ENCODE assay signal across 20 cellular contexts in genomic region chr15:36175781-36176211, GRCh38.
A peak's percentile ranks its signal among the peaks of the same experiment; 100 is the strongest.
DNase-seq lines count a peak whose midpoint lies in the region; ATAC-seq and TF ChIP-seq lines count a peak whose summit lies in the region.
"Had no signal": no experiment of that assay in that cellular context is flagged by ENCODE, and none has a peak within 500 bp of the region (broad histone marks: within the 10 kb centered on the region; RNA-seq: fewer than 3 reads in every experiment).

No MANE protein-coding gene starts in this region.

- no peak overlapping the region for H2BK120ac ChIP-seq in mesenchymal stem cell (ENCODE audit: low read depth, low read length)

- no peak for TF ChIP-seq CTCF in lower lobe of right lung (IDR thresholded peaks at IDR 0.05)
- TF ChIP-seq CTCF in MCF 10A (IDR thresholded peaks at IDR 0.05; ENCODE audit: unreplicated experiment): no peak

- no TSS peak for BruUV-seq in MCF 10A (replicated peaks; lab: Mats Ljungman, UMichigan)

- no peak overlapping the region for H3K4me2 ChIP-seq in mesenchymal stem cell (ENCODE audit: low read length, poor library complexity, severe bottlenecking)

- H3K9me3 ChIP-seq in mesenchymal stem cell (ENCODE audit: control insufficient read depth, low read length) (no peaks in the 10 kb centered on the region), lower lobe of right lung (no peaks in the 10 kb centered on the region)
- H3K9me3 ChIP-seq: mucosa of descending colon, stomach had no signal

- H3K27me3 ChIP-seq in mesenchymal stem cell (ENCODE audit: control insufficient read depth in 1 of 2, insufficient read depth in 1 of 2, low read length in 2 of 2) (no peaks in the 10 kb centered on the region), lower lobe of right lung (ENCODE audit: low read depth) (no peaks in the 10 kb centered on the region)
- H3K27me3 ChIP-seq: stomach had no signal

- H4K91ac ChIP-seq in mesenchymal stem cell (ENCODE audit: low read length): no peak overlapping the region

- H3K27ac ChIP-seq in cingulate gyrus (ENCODE audit: low read depth, low read length): peak overlapping the region; percentile 92
- no peak overlapping the region for H3K27ac ChIP-seq in mesenchymal stem cell (ENCODE audit: low read length, poor library complexity, severe bottlenecking)
- H3K27ac ChIP-seq in substantia nigra (ENCODE audit: low read depth, low read length, poor library complexity, severe bottlenecking): peak overlapping the region; percentile 82
- no peak overlapping the region for H3K27ac ChIP-seq in lower lobe of right lung
- H3K27ac ChIP-seq: epithelial cell of prostate, HL-60 had no signal

- peaks cover 6% of the 10 kb centered on the region for H3K9me3 Mint-ChIP-seq in MCF 10A (ENCODE audit: unreplicated experiment)
- H3K9me3 Mint-ChIP-seq: activated CD4-positive, alpha-beta T cell treated with anti-CD3 and anti-CD28 coated beads, Interleukin-2, amount 10 ng/mL, durations not matched to agents 7 days and 5 days; activated T-helper 17 cell treated with anti-CD3 and anti-CD28 coated beads, Interleukin-2, amount 50 U/mL, for 72 hours had no signal

- no peaks in the 10 kb centered on the region for H3K36me3 Mint-ChIP-seq in MCF 10A (ENCODE audit: insufficient read depth, unreplicated experiment)

- H3K36me3 ChIP-seq in mesenchymal stem cell (ENCODE audit: control insufficient read depth in 1 of 2, insufficient read depth in 2 of 2, low read depth in 1 of 2, low read length in 2 of 2) (no peaks in the 10 kb centered on the region), lower lobe of right lung (no peaks in the 10 kb centered on the region)
- H3K36me3 ChIP-seq: stomach had no signal

- DNase-seq in mesenchymal stem cell (no peak), substantia nigra (lab: John Stamatoyannopoulos, UW) (peak in 38 of 49 donors; percentile 2 to 71 (median 27)), lower lobe of right lung (no peak), MCF 10A (ENCODE audit: unreplicated experiment) (no peak)
- DNase-seq: activated CD4-positive, alpha-beta T cell treated with anti-CD3 and anti-CD28 coated beads, Interleukin-2, amount 10 ng/mL, durations not matched to agents 7 days and 5 days; AML-193; COR-L47; foreskin melanocyte; mucosa of descending colon; NCI-H1417 treated with DMSO at 0.1 percent for 48 hours; NCI-H526; retina; stimulated activated CD4-positive, alpha-beta T cell treated with anti-CD3 and anti-CD28 coated beads, Interleukin-4, amount 100 ng/mL, for 4 hours; stomach had no signal

- no peak overlapping the region for H2BK5ac ChIP-seq in mesenchymal stem cell (ENCODE audit: low read depth, low read length, poor library complexity, severe bottlenecking)

- H3K14ac ChIP-seq in mesenchymal stem cell (ENCODE audit: low read length in 2 of 2): no peak overlapping the region

- H3K4me1 Mint-ChIP-seq in MCF 10A (ENCODE audit: insufficient read depth, unreplicated experiment): no peaks in the 10 kb centered on the region
- H3K4me1 Mint-ChIP-seq: activated CD4-positive, alpha-beta T cell treated with anti-CD3 and anti-CD28 coated beads, Interleukin-2, amount 10 ng/mL, durations not matched to agents 7 days and 5 days; activated T-helper 17 cell treated with anti-CD3 and anti-CD28 coated beads, Interleukin-2, amount 50 U/mL, for 72 hours had no signal

- H3K4me1 ChIP-seq in mesenchymal stem cell (ENCODE audit: control insufficient read depth, insufficient read depth, low read depth, low read length) (no peaks in the 10 kb centered on the region), lower lobe of right lung (peaks cover 22% of the 10 kb centered on the region)

- no peak overlapping the region for H3K4ac ChIP-seq in mesenchymal stem cell (ENCODE audit: low read depth in 1 of 2, low read length in 2 of 2)

- H3K4me3 ChIP-seq in mesenchymal stem cell (ENCODE audit: insufficient read depth in 1 of 2, low read depth in 1 of 2, low read length in 2 of 2): no peak overlapping the region
- H3K4me3 ChIP-seq in lower lobe of right lung: no peak overlapping the region
- H3K4me3 ChIP-seq: mucosa of descending colon, stomach had no signal

- peak overlapping the region in 1 of 2 experiments; percentile 42 for H2BK12ac ChIP-seq in mesenchymal stem cell (ENCODE audit: low read length in 2 of 2)

- POLR2A ChIA-PET in MCF 10A (lab: Yijun Ruan, JAX): no interaction called here

- H3K79me1 ChIP-seq in mesenchymal stem cell (replicated peaks; ENCODE audit: low read length, poor library complexity, severe bottlenecking): no peaks in the 10 kb centered on the region

- H3K23ac ChIP-seq in mesenchymal stem cell (ENCODE audit: low read length in 2 of 2): no peak overlapping the region

- H2AK5ac ChIP-seq in mesenchymal stem cell (ENCODE audit: low read length, severe bottlenecking): no peak overlapping the region

- no peak overlapping the region for H2BK15ac ChIP-seq in mesenchymal stem cell (ENCODE audit: low read depth, poor library complexity, severe bottlenecking)

- H3K27ac Mint-ChIP-seq in MCF 10A (ENCODE audit: low read depth, unreplicated experiment): no peak overlapping the region
- H3K27ac Mint-ChIP-seq: activated CD4-positive, alpha-beta T cell treated with anti-CD3 and anti-CD28 coated beads, Interleukin-2, amount 10 ng/mL, durations not matched to agents 7 days and 5 days; activated T-helper 17 cell treated with anti-CD3 and anti-CD28 coated beads, Interleukin-2, amount 50 U/mL, for 72 hours had no signal

- H3K9ac ChIP-seq in mesenchymal stem cell (ENCODE audit: low read length): no peak overlapping the region

- peak overlapping the region in 1 of 2 experiments; percentile 52 for H3K18ac ChIP-seq in mesenchymal stem cell (ENCODE audit: low read depth in 1 of 2, low read length in 2 of 2)

- ATAC-seq in SK-N-SH treated with all-trans-retinoic acid at 6 μM for 48 hours (peak; percentile 47; the same call in 2 of the 3 replicates), HG03469 (IDR thresholded peaks at IDR 0.05; ENCODE audit: unreplicated experiment) (no peak), lower lobe of right lung (no peak)
- ATAC-seq: activated T-helper 17 cell treated with anti-CD3 and anti-CD28 coated beads, Interleukin-2, amount 50 U/mL, for 72 hours; mucosa of descending colon had no signal

- peak overlapping the region; percentile 11 for H2AFZ ChIP-seq in mesenchymal stem cell (ENCODE audit: low read depth, low read length)

- H4K8ac ChIP-seq in mesenchymal stem cell (ENCODE audit: low read length): no peak overlapping the region

- H3K4me3 Mint-ChIP-seq in MCF 10A (ENCODE audit: unreplicated experiment): no peak overlapping the region
- H3K4me3 Mint-ChIP-seq: activated CD4-positive, alpha-beta T cell treated with anti-CD3 and anti-CD28 coated beads, Interleukin-2, amount 10 ng/mL, durations not matched to agents 7 days and 5 days; activated T-helper 17 cell treated with anti-CD3 and anti-CD28 coated beads, Interleukin-2, amount 50 U/mL, for 72 hours had no signal

- 46% methylated on average over 2 of the region's 2 CpGs for WGBS in mesenchymal stem cell

- intact Hi-C loops in lower lobe of right lung (cut with DNase I) (no loop called here), MCF 10A (cut with micrococcal nuclease) (no loop called here)

- H3K27me3 Mint-ChIP-seq in MCF 10A (ENCODE audit: insufficient read depth, unreplicated experiment): no peaks in the 10 kb centered on the region
- H3K27me3 Mint-ChIP-seq: activated CD4-positive, alpha-beta T cell treated with anti-CD3 and anti-CD28 coated beads, Interleukin-2, amount 10 ng/mL, durations not matched to agents 7 days and 5 days; activated T-helper 17 cell treated with anti-CD3 and anti-CD28 coated beads, Interleukin-2, amount 50 U/mL, for 72 hours had no signal

- CTCF ChIA-PET in MCF 10A (lab: Yijun Ruan, JAX): interaction anchor here (0.5 kb wide), 1 partner anchor 503 kb away, joined by 3 read pairs; no protein-coding TSS in a partner anchor

TF ChIP-seq in SK-N-SH treated with all-trans-retinoic acid at 6 μM for 48 hours, 23 proteins besides CTCF, POLR2A, EP300 and RAD21:
- TF ChIP-seq ISL1 (CRISPR knock-in tag; IDR thresholded peaks at IDR 0.05): peak; percentile 80
- TF ChIP-seq TCF4 (CRISPR knock-in tag; IDR thresholded peaks at IDR 0.05; ENCODE audit: borderline replicate concordance): peak; percentile 49; the same call in 1 of the 2 replicates
- no peak for TF ChIP-seq ZFP3 (CRISPR knock-in tag; IDR thresholded peaks at IDR 0.05)
- no peak for TF ChIP-seq ZNF8 (CRISPR knock-in tag; IDR thresholded peaks at IDR 0.05)
TF ChIP-seq in SK-N-SH treated with all-trans-retinoic acid at 6 μM for 48 hours: peak in this region for 2.

Comparison
In these comparisons a context has a peak if more than half of its experiments do, and no peak if none do; other contexts are left out.
1. H3K27ac ChIP-seq: peak in cingulate gyrus (single experiment) and substantia nigra (single experiment); none in mesenchymal stem cell (single experiment) and lower lobe of right lung (single experiment).
2. DNase-seq: peak in substantia nigra (38 of 49); none in mesenchymal stem cell (single experiment), lower lobe of right lung (single experiment) and MCF 10A (single experiment).